Comparison of ENCODE assay signal across 1 cellular context in genomic region chr11:119909077-119909476, GRCh38.
TF ChIP-seq lines count a peak whose summit lies in the region.

No MANE protein-coding gene starts in this region.

TF ChIP-seq in K562, 482 proteins besides CTCF, POLR2A, EP300 and RAD21 (continued from another document):
- no peak for TF ChIP-seq RREB1 (CRISPR knock-in tag; IDR thresholded peaks at IDR 0.05)
- TF ChIP-seq CBFA2T2 (conservative IDR thresholded peaks at IDR 0.05), result no peak
